19 cellular contexts compared by ENCODE assay signal in genomic region chr20:64092258-64093012, GRCh38. TPM values are rescaled to one million over a fixed set of nuclear protein-coding genes. Genes with fewer than 3 reads are reported as not detected.
A peak's percentile ranks its signal among the peaks of the same experiment; 100 is the strongest.
DNase-seq lines count a peak whose midpoint lies in the region; ATAC-seq and TF ChIP-seq lines count a peak whose summit lies in the region.
"Had no signal": no experiment of that assay in that cellular context is flagged by ENCODE, and none has a peak within 500 bp of the region (broad histone marks: within the 10 kb centered on the region; RNA-seq: fewer than 3 reads in every experiment).

No MANE protein-coding gene starts in this region.

- H3K4me3 Mint-ChIP-seq in activated CD4-positive, alpha-beta memory T cell treated with anti-CD3 and anti-CD28 coated beads, Interleukin-2, amount 10 ng/mL, durations not matched to agents 7 days and 5 days, result no peak overlapping the region
- no peak overlapping the region for H3K4me3 Mint-ChIP-seq in activated CD4-positive, alpha-beta memory T cell treated with anti-CD3 and anti-CD28 coated beads for 36 hours
- H3K4me3 Mint-ChIP-seq in stimulated activated memory B cell treated with anti-CD40 and anti-IgM and Interleukin-4, amounts not matched to agents 10 μg/mL and 1 μg/mL and 100 μg/mL, for 72 hours, result no peak overlapping the region
- H3K4me3 Mint-ChIP-seq in activated T-cell treated with anti-CD3 and anti-CD28 coated beads, Interleukin-2, amount 50 U/mL, for 72 hours, result no peak overlapping the region
- H3K4me3 Mint-ChIP-seq: T-helper 2 cell treated with Interferon-gamma antibody and Interleukin-4, amounts not matched to agents 5 μg/mL and 100 μg/mL, for 36 hours had no signal

- H3K79me2 ChIP-seq in OCI-LY1 (ENCODE audit: insufficient read depth, low read length), result no peaks in the 10 kb centered on the region

- no peak overlapping the region for H2AFZ ChIP-seq in OCI-LY1 (ENCODE audit: low read length)

- no peak overlapping the region for H3K4me3 ChIP-seq in OCI-LY1 (ENCODE audit: low read depth, low read length, poor library complexity, severe bottlenecking)
- H3K4me3 ChIP-seq: coronary artery, stomach had no signal

- peak; percentile 13 for ATAC-seq in foreskin keratinocyte
- ATAC-seq in stimulated activated memory B cell treated with anti-CD40 and anti-IgM and Interleukin-4, amounts not matched to agents 10 μg/mL and 1 μg/mL and 100 μg/mL, for 72 hours, result peak; percentile 28
- ATAC-seq in activated T-cell treated with anti-CD3 and anti-CD28 coated beads, Interleukin-2, amount 50 U/mL, for 72 hours (replicated peaks in 1 of 2), result no peak

- peak overlapping the region; percentile 12; the same call in 1 of the 2 replicates for H3K4me2 ChIP-seq in OCI-LY1 (ENCODE audit: low read length)

- H3K4me1 Mint-ChIP-seq in activated CD4-positive, alpha-beta memory T cell treated with anti-CD3 and anti-CD28 coated beads, Interleukin-2, amount 10 ng/mL, durations not matched to agents 7 days and 5 days, result peaks cover 2% of the 10 kb centered on the region
- H3K4me1 Mint-ChIP-seq in activated CD4-positive, alpha-beta memory T cell treated with anti-CD3 and anti-CD28 coated beads for 36 hours (ENCODE audit: low read depth), result no peaks in the 10 kb centered on the region
- peaks cover 49% of the 10 kb centered on the region for H3K4me1 Mint-ChIP-seq in stimulated activated memory B cell treated with anti-CD40 and anti-IgM and Interleukin-4, amounts not matched to agents 10 μg/mL and 1 μg/mL and 100 μg/mL, for 72 hours
- H3K4me1 Mint-ChIP-seq in activated T-cell treated with anti-CD3 and anti-CD28 coated beads, Interleukin-2, amount 50 U/mL, for 72 hours (ENCODE audit: low read depth), result no peaks in the 10 kb centered on the region
- H3K4me1 Mint-ChIP-seq: nephron had no signal

- no peaks in the 10 kb centered on the region for H3K9me2 ChIP-seq in OCI-LY1 (ENCODE audit: low read depth, low read length)

- CTCF ChIA-PET in activated CD4-positive, alpha-beta memory T cell treated with anti-CD3 and anti-CD28 coated beads, Interleukin-2, amount 10 ng/mL, durations not matched to agents 7 days and 5 days (lab: Charles Lee), result interaction anchor here (0.9 kb wide), 1 partner anchor 10 kb away, joined by 3 read pairs; no protein-coding TSS in a partner anchor
- CTCF ChIA-PET in activated CD4-positive, alpha-beta memory T cell treated with anti-CD3 and anti-CD28 coated beads for 36 hours (lab: Charles Lee), result interaction anchor here (1.0 to 1.1 kb wide), 2 partner anchors 10 to 451 kb away, joined by 3 read pairs; no protein-coding TSS in a partner anchor

- POLR2A ChIA-PET in activated CD4-positive, alpha-beta memory T cell treated with anti-CD3 and anti-CD28 coated beads, Interleukin-2, amount 10 ng/mL, durations not matched to agents 7 days and 5 days (lab: Charles Lee), result no interaction called here
- POLR2A ChIA-PET in activated CD4-positive, alpha-beta memory T cell treated with anti-CD3 and anti-CD28 coated beads for 36 hours (lab: Charles Lee), result no interaction called here

- H3K27ac Mint-ChIP-seq in activated CD4-positive, alpha-beta memory T cell treated with anti-CD3 and anti-CD28 coated beads, Interleukin-2, amount 10 ng/mL, durations not matched to agents 7 days and 5 days, result peak overlapping the region; percentile 16
- H3K27ac Mint-ChIP-seq in activated CD4-positive, alpha-beta memory T cell treated with anti-CD3 and anti-CD28 coated beads for 36 hours, result no peak overlapping the region
- no peak overlapping the region for H3K27ac Mint-ChIP-seq in stimulated activated memory B cell treated with anti-CD40 and anti-IgM and Interleukin-4, amounts not matched to agents 10 μg/mL and 1 μg/mL and 100 μg/mL, for 72 hours
- H3K27ac Mint-ChIP-seq in activated T-cell treated with anti-CD3 and anti-CD28 coated beads, Interleukin-2, amount 50 U/mL, for 72 hours, result no peak overlapping the region
- H3K27ac Mint-ChIP-seq: nephron; T-helper 2 cell treated with Interferon-gamma antibody and Interleukin-4, amounts not matched to agents 5 μg/mL and 100 μg/mL, for 36 hours had no signal

- no peaks in the 10 kb centered on the region for H3K4me1 ChIP-seq in OCI-LY1 (ENCODE audit: insufficient read depth, low read length, severe bottlenecking)
- H3K4me1 ChIP-seq in foreskin keratinocyte, result no peaks in the 10 kb centered on the region
- H3K4me1 ChIP-seq: stomach had no signal

- no peaks in the 10 kb centered on the region for H3K27me3 Mint-ChIP-seq in activated CD4-positive, alpha-beta memory T cell treated with anti-CD3 and anti-CD28 coated beads, Interleukin-2, amount 10 ng/mL, durations not matched to agents 7 days and 5 days
- no peaks in the 10 kb centered on the region for H3K27me3 Mint-ChIP-seq in activated CD4-positive, alpha-beta memory T cell treated with anti-CD3 and anti-CD28 coated beads for 36 hours
- no peaks in the 10 kb centered on the region for H3K27me3 Mint-ChIP-seq in stimulated activated memory B cell treated with anti-CD40 and anti-IgM and Interleukin-4, amounts not matched to agents 10 μg/mL and 1 μg/mL and 100 μg/mL, for 72 hours
- no peaks in the 10 kb centered on the region for H3K27me3 Mint-ChIP-seq in activated T-cell treated with anti-CD3 and anti-CD28 coated beads, Interleukin-2, amount 50 U/mL, for 72 hours (ENCODE audit: low read depth)

- DNase-seq in activated CD4-positive, alpha-beta memory T cell treated with anti-CD3 and anti-CD28 coated beads, Interleukin-2, amount 10 ng/mL, durations not matched to agents 7 days and 5 days, result no peak
- no peak for DNase-seq in activated CD4-positive, alpha-beta memory T cell treated with anti-CD3 and anti-CD28 coated beads for 36 hours
- DNase-seq in foreskin keratinocyte (no peak), posterior vena cava (ENCODE audit: low spot score) (no peak), Kasumi-1 (lab: John Stamatoyannopoulos, UW) (no peak)
- no peak for DNase-seq in activated T-cell treated with anti-CD3 and anti-CD28 coated beads, Interleukin-2, amount 50 U/mL, for 72 hours
- DNase-seq: activated CD4-positive, CD25-positive, alpha-beta regulatory T cell treated with anti-CD3 and anti-CD28 coated beads, Interleukin-2, amount 50 U/mL, for 72 hours; activated CD8-positive, alpha-beta memory T cell treated with anti-CD3 and anti-CD28 coated beads, Interleukin-2, amount 50 U/mL, for 48 hours; activated naive CD4-positive, alpha-beta T cell treated with Interleukin-2 at 50 U/mL for 16 hours; GDM1; stomach had no signal

- 0 out of 2 replicates have a peak, but pooled peaks cover 3% of the 10 kb centered on the region for H3K9me3 ChIP-seq in OCI-LY1 (ENCODE audit: low read length)

- no peaks in the 10 kb centered on the region for H3K36me3 ChIP-seq in OCI-LY1 (ENCODE audit: insufficient read depth, low read length)
- H3K36me3 ChIP-seq: stomach had no signal

- peaks cover 11% of the 10 kb centered on the region for H3K9me3 Mint-ChIP-seq in activated CD4-positive, alpha-beta memory T cell treated with anti-CD3 and anti-CD28 coated beads, Interleukin-2, amount 10 ng/mL, durations not matched to agents 7 days and 5 days
- peaks cover 9% of the 10 kb centered on the region for H3K9me3 Mint-ChIP-seq in activated CD4-positive, alpha-beta memory T cell treated with anti-CD3 and anti-CD28 coated beads for 36 hours
- peaks cover 9% of the 10 kb centered on the region for H3K9me3 Mint-ChIP-seq in stimulated activated memory B cell treated with anti-CD40 and anti-IgM and Interleukin-4, amounts not matched to agents 10 μg/mL and 1 μg/mL and 100 μg/mL, for 72 hours
- H3K9me3 Mint-ChIP-seq in activated T-cell treated with anti-CD3 and anti-CD28 coated beads, Interleukin-2, amount 50 U/mL, for 72 hours, result peaks cover 4 to 7% of the 10 kb centered on the region in 2 donors

- H3K27me3 ChIP-seq in OCI-LY1 (ENCODE audit: insufficient read depth, low read length), result peaks cover 6% of the 10 kb centered on the region; the same call in 1 of the 2 replicates
- H3K27me3 ChIP-seq in foreskin keratinocyte, result peaks cover 19% of the 10 kb centered on the region

- H3K9ac ChIP-seq in OCI-LY1 (ENCODE audit: low read length), result no peak overlapping the region

- H3K36me3 Mint-ChIP-seq in activated CD4-positive, alpha-beta memory T cell treated with anti-CD3 and anti-CD28 coated beads, Interleukin-2, amount 10 ng/mL, durations not matched to agents 7 days and 5 days (ENCODE audit: low read depth), result peaks cover 2% of the 10 kb centered on the region
- no peaks in the 10 kb centered on the region for H3K36me3 Mint-ChIP-seq in activated CD4-positive, alpha-beta memory T cell treated with anti-CD3 and anti-CD28 coated beads for 36 hours
- peaks cover 9% of the 10 kb centered on the region for H3K36me3 Mint-ChIP-seq in stimulated activated memory B cell treated with anti-CD40 and anti-IgM and Interleukin-4, amounts not matched to agents 10 μg/mL and 1 μg/mL and 100 μg/mL, for 72 hours
- peaks cover 2 to 6% of the 10 kb centered on the region in 2 donors for H3K36me3 Mint-ChIP-seq in activated T-cell treated with anti-CD3 and anti-CD28 coated beads, Interleukin-2, amount 50 U/mL, for 72 hours (ENCODE audit: insufficient read depth in 2 of 2)

- intact Hi-C loops in activated CD4-positive, alpha-beta memory T cell treated with anti-CD3 and anti-CD28 coated beads for 36 hours (cut with micrococcal nuclease), result no loop called here
- intact Hi-C loops in posterior vena cava (cut with DNase I), result no loop called here

- H3K27ac ChIP-seq in OCI-LY1 (ENCODE audit: low read depth, low read length, poor library complexity, severe bottlenecking) (no peak overlapping the region), foreskin keratinocyte (no peak overlapping the region)
- H3K27ac ChIP-seq: coronary artery, stomach had no signal

- H4K20me1 ChIP-seq in OCI-LY1 (ENCODE audit: insufficient read depth, low read length), result no peaks in the 10 kb centered on the region

- TF ChIP-seq CTCF in OCI-LY1 (IDR thresholded peaks at IDR 0.05; ENCODE audit: low read length), result no peak
- TF ChIP-seq CTCF in foreskin keratinocyte (conservative IDR thresholded peaks at IDR 0.05), result no peak

- no peaks in the 10 kb centered on the region for H3F3A ChIP-seq in OCI-LY1 (ENCODE audit: insufficient read depth, low read length)

RNA-seq across cellular contexts. Expression of gene LKAAEAR1, which starts 8.2 kb away (rescaled TPM):
- under 1 TPM in 1 of 2 experiments, not detected in 1; 0.38 TPM for total RNA-seq in activated CD4-positive, alpha-beta memory T cell treated with anti-CD3 and anti-CD28 coated beads, Interleukin-2, amount 10 ng/mL, durations not matched to agents 7 days and 5 days
- total RNA-seq in activated CD4-positive, alpha-beta memory T cell treated with anti-CD3 and anti-CD28 coated beads for 36 hours, result not detected
- total RNA-seq in foreskin keratinocyte (0.17 TPM in 1 of 2 replicates, not detected in the other), posterior vena cava (not detected)
- polyA plus RNA-seq in foreskin keratinocyte, result 0.12 TPM in 1 of 2 replicates, not detected in the other
- total RNA-seq in activated T-cell treated with anti-CD3 and anti-CD28 coated beads, Interleukin-2, amount 50 U/mL, for 72 hours, result under 1 TPM in 1 of 2 donors, not detected in 1; 0.29 TPM
- total RNA-seq: stomach, urinary bladder had no signal
- polyA plus RNA-seq: AG04450 had no signal

RNA-seq across cellular contexts. Expression of gene OPRL1, which starts 12.6 kb away (rescaled TPM):
- total RNA-seq in activated CD4-positive, alpha-beta memory T cell treated with anti-CD3 and anti-CD28 coated beads, Interleukin-2, amount 10 ng/mL, durations not matched to agents 7 days and 5 days, result 1 to 10 TPM; 1.2 to 1.6 TPM
- total RNA-seq in activated CD4-positive, alpha-beta memory T cell treated with anti-CD3 and anti-CD28 coated beads for 36 hours, result under 1 TPM; 0.63 to 0.71 TPM
- total RNA-seq in foreskin keratinocyte (0.10 and 0.14 TPM in 2 replicates), posterior vena cava (1 to 10 TPM in 1 of 2 donors, under 1 TPM in 1; 0.76 to 1.4 TPM)
- 0.12 and 0.14 TPM in 2 replicates for polyA plus RNA-seq in foreskin keratinocyte
- 1 to 10 TPM; 1.3 to 1.7 TPM for total RNA-seq in activated T-cell treated with anti-CD3 and anti-CD28 coated beads, Interleukin-2, amount 50 U/mL, for 72 hours

RNA-seq across cellular contexts. Expression of gene RGS19, which starts 13.1 kb away (rescaled TPM):
- 100 to 1,000 TPM; 119 to 122 TPM for total RNA-seq in activated CD4-positive, alpha-beta memory T cell treated with anti-CD3 and anti-CD28 coated beads, Interleukin-2, amount 10 ng/mL, durations not matched to agents 7 days and 5 days
- total RNA-seq in activated CD4-positive, alpha-beta memory T cell treated with anti-CD3 and anti-CD28 coated beads for 36 hours, result 10 to 100 TPM; 43.2 to 44.4 TPM
- total RNA-seq in foreskin keratinocyte, result 23.7 and 23.8 TPM in 2 replicates
- polyA plus RNA-seq in foreskin keratinocyte, result 26.1 and 26.3 TPM in 2 replicates
- 10 to 100 TPM; 38.1 to 40.0 TPM for total RNA-seq in activated T-cell treated with anti-CD3 and anti-CD28 coated beads, Interleukin-2, amount 50 U/mL, for 72 hours
- total RNA-seq in posterior vena cava, result 10 to 100 TPM; 18.0 to 19.1 TPM

RNA-seq across cellular contexts. Expression of gene NPBWR2, which starts 14.9 kb away (rescaled TPM):
- not detected for total RNA-seq in activated CD4-positive, alpha-beta memory T cell treated with anti-CD3 and anti-CD28 coated beads, Interleukin-2, amount 10 ng/mL, durations not matched to agents 7 days and 5 days
- not detected for total RNA-seq in activated CD4-positive, alpha-beta memory T cell treated with anti-CD3 and anti-CD28 coated beads for 36 hours
- total RNA-seq in foreskin keratinocyte (not detected in 2 replicates), posterior vena cava (not detected)
- not detected in 2 replicates for polyA plus RNA-seq in foreskin keratinocyte
- total RNA-seq in activated T-cell treated with anti-CD3 and anti-CD28 coated beads, Interleukin-2, amount 50 U/mL, for 72 hours, result not detected
- total RNA-seq: lung microvascular endothelial cell, stomach, urinary bladder had no signal
- polyA plus RNA-seq: AG04450, stomach, urinary bladder had no signal

RNA-seq across cellular contexts. Expression of gene TCEA2, which starts 29.4 kb away (rescaled TPM):
- 10 to 100 TPM; 66.3 to 74.1 TPM for total RNA-seq in activated CD4-positive, alpha-beta memory T cell treated with anti-CD3 and anti-CD28 coated beads, Interleukin-2, amount 10 ng/mL, durations not matched to agents 7 days and 5 days
- total RNA-seq in activated CD4-positive, alpha-beta memory T cell treated with anti-CD3 and anti-CD28 coated beads for 36 hours, result 10 to 100 TPM; 27.3 to 29.9 TPM
- total RNA-seq in foreskin keratinocyte (11.0 and 11.4 TPM in 2 replicates), posterior vena cava (10 to 100 TPM; 39.5 to 41.3 TPM)
- polyA plus RNA-seq in foreskin keratinocyte, result 22.9 and 25.9 TPM in 2 replicates
- 10 to 100 TPM; 55.5 to 61.6 TPM for total RNA-seq in activated T-cell treated with anti-CD3 and anti-CD28 coated beads, Interleukin-2, amount 50 U/mL, for 72 hours

Comparison
In these comparisons a context has a peak if more than half of its experiments do, and no peak if none do; other contexts are left out.
1. ATAC-seq: peak in foreskin keratinocyte (single experiment) and stimulated activated memory B cell treated with anti-CD40 and anti-IgM and Interleukin-4, amounts not matched to agents 10 μg/mL and 1 μg/mL and 100 μg/mL, for 72 hours (single experiment); none in activated T-cell treated with anti-CD3 and anti-CD28 coated beads, Interleukin-2, amount 50 U/mL, for 72 hours (0 of 2).